ENCODE assay signal across 8 cellular contexts in the genomic region with DNA sequence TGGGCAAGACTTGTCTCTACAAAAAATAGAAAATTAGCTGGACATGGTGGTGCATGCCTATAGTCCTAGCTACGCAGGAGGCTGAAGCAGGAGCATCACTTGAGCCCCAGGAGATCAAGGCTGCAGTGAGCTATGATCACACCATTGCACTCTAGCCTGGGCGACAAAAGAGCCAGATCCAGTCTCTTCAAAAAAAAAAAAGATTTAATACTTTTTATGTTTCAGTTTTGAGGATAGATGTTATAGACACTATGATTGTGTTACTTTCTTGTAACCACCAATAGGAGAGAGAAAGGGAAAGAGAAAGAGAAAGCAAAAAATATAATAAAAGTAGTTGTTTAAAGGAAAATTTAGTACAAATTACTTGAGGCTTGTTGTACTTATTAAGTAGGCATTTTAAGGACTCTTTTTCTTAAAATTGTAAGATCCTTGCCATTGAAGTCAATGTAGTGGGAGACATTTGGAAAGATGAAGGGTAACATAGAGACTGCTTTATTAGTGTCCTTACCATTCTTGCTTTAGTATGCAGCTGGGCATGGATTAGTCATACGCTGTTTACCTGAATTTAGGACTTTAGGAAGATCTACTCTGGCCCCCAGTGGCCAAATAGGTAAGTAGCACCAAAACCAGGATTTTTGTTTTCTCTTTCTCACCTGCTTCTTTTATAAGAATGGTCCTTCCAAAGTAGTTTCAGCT. TPM values are rescaled to one million over a fixed set of nuclear protein-coding genes. Genes with fewer than 3 reads are reported as not detected.
DNase-seq lines count a peak whose midpoint lies in the region; ATAC-seq and TF ChIP-seq lines count a peak whose summit lies in the region.

No MANE protein-coding gene starts in this region.

- H2BK15ac ChIP-seq in neuronal stem cell (ENCODE audit: low read length), result no peak overlapping the region

- H2BK5ac ChIP-seq in neuronal stem cell (ENCODE audit: low read length), result no peak overlapping the region

- H3K27me3 ChIP-seq in neuronal stem cell (ENCODE audit: control insufficient read depth in 3 of 3, insufficient read depth in 3 of 3, low read depth in 1 of 3, low read length in 3 of 3) (no peaks in the 10 kb centered on the region), tibial artery (no peaks in the 10 kb centered on the region)

- peak overlapping the region; percentile 24 for H3K27ac ChIP-seq in VCaP
- no peak overlapping the region for H3K27ac ChIP-seq in neuronal stem cell (replicated peaks; ENCODE audit: low read length)
- no peak overlapping the region for H3K27ac ChIP-seq in tibial artery

- H3K79me1 ChIP-seq in neuronal stem cell (ENCODE audit: low read depth, low read length), result no peaks in the 10 kb centered on the region

- H3K4ac ChIP-seq in neuronal stem cell (ENCODE audit: low read length), result no peak overlapping the region

- H3K18ac ChIP-seq in neuronal stem cell (ENCODE audit: low read length), result no peak overlapping the region

- H2AK5ac ChIP-seq in neuronal stem cell (ENCODE audit: low read depth, low read length), result no peak overlapping the region

- H2BK120ac ChIP-seq in neuronal stem cell (ENCODE audit: low read depth, low read length), result no peak overlapping the region

- no peak overlapping the region for H3K23ac ChIP-seq in neuronal stem cell (ENCODE audit: low read depth, low read length, poor library complexity)

- no peak overlapping the region for H3K9ac ChIP-seq in neuronal stem cell (ENCODE audit: low read depth, low read length, poor library complexity)

- ATAC-seq in GM19035 (IDR thresholded peaks at IDR 0.05; ENCODE audit: unreplicated experiment) (peak; percentile 92), HG03103 (IDR thresholded peaks at IDR 0.05; ENCODE audit: low read depth, unreplicated experiment) (peak; percentile 94), esophagus mucosa (peak; percentile 96)

- no peaks in the 10 kb centered on the region for H3K36me3 ChIP-seq in neuronal stem cell (replicated peaks in 1 of 2; ENCODE audit: control insufficient read depth in 2 of 2, insufficient read depth in 2 of 2, low read length in 2 of 2)
- no peaks in the 10 kb centered on the region for H3K36me3 ChIP-seq in tibial artery

- H3K4me3 ChIP-seq in neuronal stem cell (ENCODE audit: low read length in 2 of 2), result no peak overlapping the region
- no peak overlapping the region for H3K4me3 ChIP-seq in tibial artery

- WGBS in neuronal stem cell (ENCODE audit: extremely low coverage in 2 of 2, insufficient read length in 2 of 2, insufficient replicate concordance in 1 of 2), 2 donors, result no CpG with 5 or more reads among the region's 3 CpGs

- no peak overlapping the region for H2AFZ ChIP-seq in neuronal stem cell (ENCODE audit: low read length)

- TF ChIP-seq CTCF in VCaP (conservative IDR thresholded peaks at IDR 0.05) (peak; percentile 79), tibial artery (IDR thresholded peaks at IDR 0.05) (peak in 1 of 2 experiments; percentile 30)

- H3K4me2 ChIP-seq in neuronal stem cell (ENCODE audit: insufficient read depth, low read length, poor library complexity, severe bottlenecking), result no peak overlapping the region

- no peak overlapping the region for H2BK12ac ChIP-seq in neuronal stem cell (ENCODE audit: low read length)

- intact Hi-C loops in tibial artery (cut with DNase I; ENCODE audit: low total_unique reads), result no loop called here

- no peak overlapping the region for H4K8ac ChIP-seq in neuronal stem cell (ENCODE audit: low read depth, low read length)

- H3K9me3 ChIP-seq in neuronal stem cell (replicated peaks in 1 of 2; ENCODE audit: control insufficient read depth in 2 of 2, insufficient read depth in 1 of 2, low read depth in 1 of 2, low read length in 2 of 2), result no peaks in the 10 kb centered on the region
- no peaks in the 10 kb centered on the region for H3K9me3 ChIP-seq in tibial artery

- H3K14ac ChIP-seq in neuronal stem cell (ENCODE audit: low read length), result no peak overlapping the region

- DNase-seq in DMS114 treated with DMSO at 0.1 percent for 48 hours (lab: John Stamatoyannopoulos, UW; ENCODE audit: unreplicated experiment) (peak; percentile 41), NCI-H2107 (lab: John Stamatoyannopoulos, UW) (peak; percentile 46), neuronal stem cell (ENCODE audit: low spot score) (peak; percentile 29), tibial artery (no peak)

- no peaks in the 10 kb centered on the region for H3K4me1 ChIP-seq in neuronal stem cell (ENCODE audit: control insufficient read depth in 2 of 2, insufficient read depth in 1 of 2, low read depth in 1 of 2, low read length in 2 of 2)
- no peaks in the 10 kb centered on the region for H3K4me1 ChIP-seq in tibial artery

- no peak overlapping the region for H4K91ac ChIP-seq in neuronal stem cell (ENCODE audit: low read depth, low read length, poor library complexity)

RNA-seq across cellular contexts. Expression of a gene that starts 35.1 kb away (rescaled TPM):
- 3.0 TPM for total RNA-seq in esophagus mucosa
- 0.24 TPM for polyA plus RNA-seq in neuronal stem cell (2013, experiment 1 of 2)
- 0.30 TPM for polyA plus RNA-seq in neuronal stem cell (2013, experiment 2 of 2)

Comparison
In these comparisons a context has a peak if more than half of its experiments do, and no peak if none do; other contexts are left out.
1. DNase-seq: peak in DMS114 treated with DMSO at 0.1 percent for 48 hours (single experiment), NCI-H2107 (single experiment) and neuronal stem cell (single experiment); none in tibial artery (0 of 2).
2. Peak in every context shown above with its lines, with median percentiles within 50 percentile points of each other: ATAC-seq.